Comparison of ENCODE assay signal across 11 cellular contexts in genomic region chr1:245380790-245381535, GRCh38.
DNase-seq lines count a peak whose midpoint lies in the region; TF ChIP-seq lines count a peak whose summit lies in the region.
"Had no signal": no experiment of that assay in that cellular context is flagged by ENCODE, and none has a peak within 500 bp of the region (broad histone marks: within the 10 kb centered on the region; RNA-seq: fewer than 3 reads in every experiment).

No MANE protein-coding gene starts in this region.

- H3K9me2 ChIP-seq in hepatocyte (replicated peaks; ENCODE audit: insufficient read depth): no peaks in the 10 kb centered on the region

- H3K27ac ChIP-seq in hepatocyte: no peak overlapping the region

- H3K79me2 ChIP-seq in hepatocyte: peaks cover 4% of the 10 kb centered on the region

- no peaks in the 10 kb centered on the region for H3K36me3 ChIP-seq in hepatocyte (replicated peaks; ENCODE audit: insufficient read depth, low read depth)

- H2AFZ ChIP-seq in hepatocyte: no peak overlapping the region

- no peaks in the 10 kb centered on the region for H3K9me3 ChIP-seq in hepatocyte (ENCODE audit: low read depth)
- H3K9me3 ChIP-seq: Caco-2 had no signal

- H3K4me3 ChIP-seq in GM12864 (ENCODE audit: low read depth, low read length) (no peak overlapping the region), hepatocyte (no peak overlapping the region)

- H3K4me1 ChIP-seq in hepatocyte (ENCODE audit: insufficient read depth): peaks cover 9% of the 10 kb centered on the region

- DNase-seq in 8988T (peak; percentile 43), GM12864 (ENCODE audit: low read depth) (no peak), SK-N-DZ (ENCODE audit: low spot score) (peak; percentile 56), hepatocyte (ENCODE audit: low spot score) (no peak), NCI-H2081 (lab: John Stamatoyannopoulos, UW) (no peak), AG08395 (ENCODE audit: low spot score) (no peak), NCI-H1105 (lab: John Stamatoyannopoulos, UW) (no peak)
- DNase-seq in activated effector memory CD4-positive, alpha-beta T cell treated with anti-CD3 and anti-CD28 coated beads, Interleukin-2, amount 50 U/mL, for 16 hours: no peak
- DNase-seq: activated CD4-positive, alpha-beta T cell treated with anti-CD3 and anti-CD28 coated beads, Interleukin-2, amount 10 ng/mL, durations not matched to agents 7 days and 5 days; Caco-2; occipital lobe had no signal

- WGBS in hepatocyte (ENCODE audit: low lambda C conversion rate, missing lambda C conversion rate): 89% methylated on average over 11 of the region's 11 CpGs

- H3K27me3 ChIP-seq in hepatocyte: no peaks in the 10 kb centered on the region

- H3K4me2 ChIP-seq in hepatocyte: no peak overlapping the region

- TF ChIP-seq CTCF in GM12864 (IDR thresholded peaks at IDR 0.05; ENCODE audit: low read depth, low read length, missing control alignments) (peak; percentile 31), hepatocyte (IDR thresholded peaks at IDR 0.05; ENCODE audit: poor library complexity) (peak; percentile 27)

- no peaks in the 10 kb centered on the region for H4K20me1 ChIP-seq in hepatocyte (ENCODE audit: insufficient read depth, poor library complexity, severe bottlenecking)

Comparison
In these comparisons a context has a peak if more than half of its experiments do, and no peak if none do; other contexts are left out.
1. DNase-seq: peak in 8988T (single experiment) and SK-N-DZ (single experiment); none in GM12864 (single experiment), hepatocyte (single experiment), NCI-H2081 (0 of 2), AG08395 (single experiment), activated effector memory CD4-positive, alpha-beta T cell treated with anti-CD3 and anti-CD28 coated beads, Interleukin-2, amount 50 U/mL, for 16 hours (single experiment) and NCI-H1105 (single experiment).